In the genomic region with DNA sequence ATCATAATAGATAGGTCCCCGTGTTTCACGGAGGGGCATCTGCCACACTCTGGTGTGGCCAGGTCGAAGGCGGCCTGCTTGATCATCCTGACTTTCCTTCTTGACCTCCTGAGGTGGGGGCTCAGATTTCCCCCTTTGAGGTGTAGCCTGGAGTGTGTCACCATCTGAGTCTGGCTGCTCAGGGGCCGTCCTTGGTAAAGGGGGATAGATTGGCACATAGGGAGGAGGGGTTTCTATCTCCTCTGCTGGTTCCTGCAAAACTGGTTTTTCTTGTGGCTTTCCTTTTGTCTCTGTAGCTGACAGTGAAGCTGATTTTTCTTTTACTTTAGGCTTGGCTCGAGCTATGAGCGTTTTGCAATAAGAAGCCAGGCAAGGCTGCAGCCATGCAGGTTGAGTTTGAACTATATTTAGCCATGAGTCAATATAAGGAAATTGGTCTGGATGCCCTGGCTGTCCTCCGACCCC, we compare ENCODE assay signal across 12 cellular contexts. TPM values are rescaled to one million over a fixed set of nuclear protein-coding genes. Genes with fewer than 3 reads are reported as not detected.
DNase-seq lines count a peak whose midpoint lies in the region; ATAC-seq, FAIRE-seq and TF ChIP-seq lines count a peak whose summit lies in the region.
"Had no signal": no experiment of that assay in that cellular context is flagged by ENCODE, and none has a peak within 500 bp of the region (broad histone marks: within the 10 kb centered on the region; RNA-seq: fewer than 3 reads in every experiment).

No MANE protein-coding gene starts in this region.

- peak overlapping the region in 1 of 4 experiments; percentile 40; a peak in 2 of 8 replicates for H3K4me3 ChIP-seq in H1 (ENCODE audit: extremely low read depth in 1 of 4, insufficient read depth in 2 of 4, low read depth in 3 of 4, low read length in 4 of 4)
- H3K4me3 ChIP-seq: ovary had no signal

- FAIRE-seq in H1 (lab: Jason Lieb, UNC) = no peak

- H3K18ac ChIP-seq in H1 (ENCODE audit: extremely low read depth, low read length) = no peak overlapping the region

- H3K4me2 ChIP-seq in H1 (ENCODE audit: insufficient read depth in 1 of 2, low read depth in 2 of 2, low read length in 2 of 2) = peak overlapping the region; percentile 36 to 63; a peak in 3 of 4 replicates

- no peak overlapping the region for H3K56ac ChIP-seq in H1 (replicated peaks; ENCODE audit: insufficient read length, low read depth, low read length)

- no peak overlapping the region for H3K9ac ChIP-seq in H1 (replicated peaks in 1 of 4; ENCODE audit: extremely low read depth in 1 of 4, low read depth in 3 of 4, low read length in 3 of 4)

- H3K4me1 ChIP-seq in H1 (replicated peaks in 1 of 4; ENCODE audit: control insufficient read depth in 3 of 4, insufficient read depth in 4 of 4, low read length in 3 of 4) = peaks cover 2 to 7% (median 4%) of the 10 kb centered on the region in 4 experiments; a peak in 5 of 7 replicates

- H3K79me2 ChIP-seq in H1 (ENCODE audit: control insufficient read depth in 1 of 2, insufficient read depth in 2 of 2, low read length in 2 of 2) = peaks cover 0 to 20% of the 10 kb centered on the region in 2 experiments; a peak in 3 of 4 replicates

- no peak for TF ChIP-seq CTCF in H1 (IDR thresholded peaks at IDR 0.05; ENCODE audit: control extremely low read depth in 1 of 3, insufficient read depth in 1 of 3, low read depth in 1 of 3, low read length in 3 of 3)

- H3K79me1 ChIP-seq in H1 (ENCODE audit: low read depth, low read length) = peaks cover 4% of the 10 kb centered on the region

- ATAC-seq in GM21825 (IDR thresholded peaks at IDR 0.05; ENCODE audit: unreplicated experiment) = no peak

- no peak overlapping the region for H3K4ac ChIP-seq in H1 (replicated peaks; ENCODE audit: insufficient read length, low read depth, low read length)

- no peak for TF ChIP-seq EP300 in H1 (IDR thresholded peaks at IDR 0.05; ENCODE audit: borderline replicate concordance in 1 of 2, low read depth in 2 of 2, low read length in 2 of 2)

- H3K27ac ChIP-seq in H1 (ENCODE audit: low read depth, low read length) = no peak overlapping the region
- H3K27ac ChIP-seq: ovary had no signal

- no peak overlapping the region for H4K5ac ChIP-seq in H1 (ENCODE audit: insufficient read length, low read depth, low read length)

- H3K14ac ChIP-seq in H1 (ENCODE audit: insufficient read length) = no peak overlapping the region

- no peaks in the 10 kb centered on the region for H3K27me3 ChIP-seq in H1 (replicated peaks in 1 of 4; ENCODE audit: control insufficient read depth in 3 of 4, extremely low read depth in 1 of 4, insufficient read depth in 3 of 4, low read length in 3 of 4)
- H3K27me3 ChIP-seq: ovary had no signal

- no peak overlapping the region for H2BK20ac ChIP-seq in H1 (ENCODE audit: low read length)

- H3K9me3 ChIP-seq in H1 (ENCODE audit: insufficient read depth in 2 of 2, low read depth in 1 of 2, low read length in 1 of 2) = peaks cover 36 to 42% of the 10 kb centered on the region in 2 experiments
- H3K9me3 ChIP-seq: ovary had no signal

- no peak overlapping the region for H2AK5ac ChIP-seq in H1 (ENCODE audit: low read depth, low read length)

- 70% methylated on average over 8 of the region's 8 CpGs; no CpG with 5 or more reads in 1 of the 2 experiments for WGBS in H1 (ENCODE audit: extremely low coverage in 1 of 2, insufficient coverage in 1 of 2, insufficient read length in 1 of 2, insufficient replicate concordance in 2 of 2, low coverage in 1 of 2, low lambda C conversion rate in 2 of 2, missing lambda C conversion rate in 1 of 2), 2 experiments

- H2BK12ac ChIP-seq in H1 (ENCODE audit: low read depth, low read length) = no peak overlapping the region

- no peak for TF ChIP-seq POLR2A in H1 (IDR thresholded peaks at IDR 0.05; ENCODE audit: control extremely low read depth in 1 of 2, low read depth in 2 of 2, low read length in 2 of 2)

- POLR2A ChIA-PET in H1 (lab: Charles Lee; ENCODE audit: partially characterized antibody) = interaction anchor here (0.6 to 2.0 kb wide), 2 partner anchors 8 to 355 kb away, joined by 3 to 10 read pairs; a partner anchor contains a TSS

- H4K8ac ChIP-seq in H1 (ENCODE audit: extremely low read depth, insufficient read depth, low read length) = no peak overlapping the region

- no peak overlapping the region for H2AFZ ChIP-seq in H1 (ENCODE audit: low read length)

- H2BK15ac ChIP-seq in H1 (ENCODE audit: low read length) = no peak overlapping the region

- no peak for TF ChIP-seq RAD21 in H1 (IDR thresholded peaks at IDR 0.05 in 1 of 2, conservative IDR thresholded peaks at IDR 0.05 in 1 of 2; ENCODE audit: low read depth in 2 of 2, low read length in 2 of 2)

- H4K20me1 ChIP-seq in H1 (replicated peaks in 1 of 2; ENCODE audit: control insufficient read depth in 1 of 2, insufficient read depth in 2 of 2, low read length in 2 of 2) = no peaks in the 10 kb centered on the region

- DNase-seq in DMS53 (lab: John Stamatoyannopoulos, UW) (peak; percentile 84), NCI-H2029 (lab: John Stamatoyannopoulos, UW) (peak; percentile 84), H1 (ENCODE audit: low read depth in 1 of 2, low spot score in 2 of 2) (no peak), mucosa of gallbladder (ENCODE audit: low spot score) (peak; percentile 79), nucleus accumbens (lab: John Stamatoyannopoulos, UW) (no peak), NCI-H146 treated with DMSO at 0.1 percent for 48 hours (lab: John Stamatoyannopoulos, UW; ENCODE audit: unreplicated experiment) (no peak), NCI-H1417 treated with DMSO at 0.1 percent for 48 hours (lab: John Stamatoyannopoulos, UW) (no peak)
- DNase-seq: activated T-cell treated with anti-CD3 and anti-CD28 coated beads for 4 hours; CD4-positive, CD25-positive, alpha-beta regulatory T cell; cortex of kidney; ovary had no signal

- no peak overlapping the region for H2BK5ac ChIP-seq in H1 (ENCODE audit: low read depth, low read length)

- H2BK120ac ChIP-seq in H1 (replicated peaks; ENCODE audit: low read depth, low read length) = no peak overlapping the region

- no peak overlapping the region for H3K23ac ChIP-seq in H1 (ENCODE audit: insufficient read length)

- no peaks in the 10 kb centered on the region for H3K23me2 ChIP-seq in H1 (ENCODE audit: low read depth, low read length)

- CTCF ChIA-PET in H1 (lab: Charles Lee; ENCODE audit: partially characterized antibody) = interaction anchor here (0.6 kb wide), 1 partner anchor 1209 kb away, joined by 3 read pairs; no protein-coding TSS in a partner anchor

- peaks cover 4 to 26% (median 9%) of the 10 kb centered on the region in 4 experiments; a peak in 6 of 8 replicates for H3K36me3 ChIP-seq in H1 (ENCODE audit: control insufficient read depth in 2 of 4, insufficient read depth in 4 of 4, low read length in 3 of 4)
- H3K36me3 ChIP-seq: ovary had no signal

- H4K91ac ChIP-seq in H1 (replicated peaks; ENCODE audit: insufficient read length, low read length) = no peak overlapping the region

TF ChIP-seq in H1, 55 proteins besides CTCF, POLR2A, EP300 and RAD21:
- TF ChIP-seq CEBPB (IDR thresholded peaks at IDR 0.05; ENCODE audit: low read depth, low read length) = 0 out of 2 replicates have a peak, but pooled peaks have one; percentile 17
- no peak for TF ChIP-seq TBP (IDR thresholded peaks at IDR 0.05; ENCODE audit: low read depth, low read length)
- TF ChIP-seq TAF7 (optimal IDR thresholded peaks at IDR 0.05; ENCODE audit: borderline replicate concordance, low read depth, low read length) = no peak
- peak; percentile 87 for TF ChIP-seq SP1 (IDR thresholded peaks at IDR 0.05; ENCODE audit: low read depth, low read length)
- peak; percentile 41 for TF ChIP-seq ASH2L (IDR thresholded peaks at IDR 0.05; ENCODE audit: low read length)
- TF ChIP-seq RBBP5 (IDR thresholded peaks at IDR 0.05; ENCODE audit: borderline replicate concordance, low read depth, low read length) = peak; percentile 70; the same call in 1 of the 2 replicates
- no peak for TF ChIP-seq POLR2AphosphoS5 (IDR thresholded peaks at IDR 0.05; ENCODE audit: low read depth, low read length)
- TF ChIP-seq FOSL1 (IDR thresholded peaks at IDR 0.05; ENCODE audit: insufficient read depth, low read depth, low read length) = no peak
- no peak for TF ChIP-seq EGR1 (IDR thresholded peaks at IDR 0.05; ENCODE audit: borderline replicate concordance, low read depth, low read length)

RNA-seq across cellular contexts. Expression of a gene that starts 7.1 kb away (rescaled TPM):
- 10.2 and 13.0 TPM in 2 replicates for total RNA-seq in H1 (2021; fragmentation: NEBNext Ultra II Directional; extraction: Animal tissue kit (Norgen Biotek cat#: 25700))
- 2.1 and 2.9 TPM in 2 replicates for polyA plus RNA-seq in H1 (2011; rRNA removed)
- 4.2 TPM for polyA plus RNA-seq in H1 (2011; cell fraction: cytosol; rRNA removed)
- 5.2 TPM for polyA plus RNA-seq in H1 (2011; cell fraction: nucleus; rRNA removed)
- 2.6 to 10.0 TPM (median 3.8 TPM) in 4 replicates for polyA plus RNA-seq in H1 (2012, experiment 1 of 2)
- polyA plus RNA-seq in H1 (2012, experiment 2 of 2) = 0.26 TPM
- polyA plus RNA-seq in H1 (2013, experiment 1 of 2) = 13.2 TPM
- 11.7 TPM for polyA plus RNA-seq in H1 (2013, experiment 2 of 2)
- 8.3 and 10.8 TPM in 2 replicates for polyA minus RNA-seq in H1 (2011; rRNA and poly(A)+ RNA removed)
- polyA minus RNA-seq in H1 (2011; cell fraction: cytosol; rRNA and poly(A)+ RNA removed) = 5.5 TPM
- polyA minus RNA-seq in H1 (2011; cell fraction: nucleus; rRNA and poly(A)+ RNA removed) = 37.9 TPM
- 31.6 TPM for total RNA-seq in mucosa of gallbladder

RNA-seq across cellular contexts. Expression of a gene that starts 8.5 kb away (rescaled TPM):
- total RNA-seq in H1 (2021; fragmentation: NEBNext Ultra II Directional; extraction: Animal tissue kit (Norgen Biotek cat#: 25700)) = 9.7 and 11.4 TPM in 2 replicates
- polyA plus RNA-seq in H1 (2011; rRNA removed) = 8.8 and 9.5 TPM in 2 replicates
- polyA plus RNA-seq in H1 (2011; cell fraction: cytosol; rRNA removed) = 8.9 TPM
- polyA plus RNA-seq in H1 (2011; cell fraction: nucleus; rRNA removed) = 25.6 TPM
- 8.5 to 11.6 TPM (median 11.2 TPM) in 4 replicates for polyA plus RNA-seq in H1 (2012, experiment 1 of 2)
- 4.8 TPM for polyA plus RNA-seq in H1 (2012, experiment 2 of 2)
- polyA plus RNA-seq in H1 (2013, experiment 1 of 2) = 13.3 TPM
- 10.9 TPM for polyA plus RNA-seq in H1 (2013, experiment 2 of 2)
- 21.7 and 28.9 TPM in 2 replicates for polyA minus RNA-seq in H1 (2011; rRNA and poly(A)+ RNA removed)
- 16.0 TPM for polyA minus RNA-seq in H1 (2011; cell fraction: cytosol; rRNA and poly(A)+ RNA removed)
- 52.5 TPM for polyA minus RNA-seq in H1 (2011; cell fraction: nucleus; rRNA and poly(A)+ RNA removed)
- total RNA-seq in mucosa of gallbladder = 38.7 TPM

Comparison
In these comparisons a context has a peak if more than half of its experiments do, and no peak if none do; other contexts are left out.
1. DNase-seq: peak in DMS53 (single experiment), NCI-H2029 (single experiment) and mucosa of gallbladder (single experiment); none in H1 (0 of 2), nucleus accumbens (0 of 56), NCI-H146 treated with DMSO at 0.1 percent for 48 hours (single experiment) and NCI-H1417 treated with DMSO at 0.1 percent for 48 hours (single experiment).